9 cellular contexts compared by ENCODE assay signal in genomic region chr9:80806675-80807074, GRCh38.
"Had no signal": no experiment of that assay in that cellular context is flagged by ENCODE, and none has a peak within 500 bp of the region (broad histone marks: within the 10 kb centered on the region; RNA-seq: fewer than 3 reads in every experiment).

No MANE protein-coding gene starts in this region.

- H3K9me3 Mint-ChIP-seq: IgD-negative memory B cell had no signal

- DNase-seq: GM23248, GOT3, H7, HFFc6, KBM-7 had no signal

- H3K4me3 ChIP-seq: GM23248, HAP-1 had no signal

- H3K27ac ChIP-seq: GM23248 had no signal

- H3K9me3 ChIP-seq: HAP-1 had no signal

- FAIRE-seq: HTR-8/SVneo had no signal

- H3K9ac ChIP-seq: GM23248 had no signal

- H3K36me3 Mint-ChIP-seq: IgD-negative memory B cell had no signal

- H2AFZ ChIP-seq: GM23248 had no signal

- H3K4me1 Mint-ChIP-seq: IgD-negative memory B cell had no signal

- H3K4me1 ChIP-seq: HAP-1 had no signal

- H3K27ac Mint-ChIP-seq: HFFc6 had no signal

- H3K27me3 Mint-ChIP-seq: IgD-negative memory B cell had no signal

- ATAC-seq: HCT116 had no signal

- H3K36me3 ChIP-seq: HAP-1 had no signal

- H3K4me3 Mint-ChIP-seq: HFFc6, IgD-negative memory B cell had no signal
